Comparison of ENCODE assay signal across 22 cellular contexts in the genomic region with DNA sequence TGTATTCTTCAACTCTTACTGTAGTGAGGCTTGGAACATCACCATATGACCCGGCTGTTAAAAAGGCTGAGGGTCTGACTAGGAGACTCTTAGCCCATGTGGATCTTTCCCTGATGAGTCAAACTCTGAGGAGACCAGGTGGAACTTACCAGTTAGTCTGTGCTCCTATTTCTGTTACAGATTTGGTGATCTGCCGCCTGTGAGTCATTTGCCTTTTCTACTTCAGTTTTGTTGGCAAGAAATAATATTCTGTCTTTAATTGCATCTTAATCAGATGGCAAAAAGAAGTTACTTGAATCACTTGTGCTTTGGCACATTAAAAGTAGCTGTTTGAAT.
"Had no signal": no experiment of that assay in that cellular context is flagged by ENCODE, and none has a peak within 500 bp of the region (broad histone marks: within the 10 kb centered on the region; RNA-seq: fewer than 3 reads in every experiment).

No MANE protein-coding gene starts in this region.

- H3K4me1 Mint-ChIP-seq: activated CD4-positive, alpha-beta T cell treated with anti-CD3 and anti-CD28 coated beads, Interleukin-2, amount 10 ng/mL, durations not matched to agents 7 days and 5 days; nephron progenitor cell had no signal

- H3K36me3 ChIP-seq: prostate gland had no signal

- FAIRE-seq: kidney, TTC549 had no signal

- H3K27me3 ChIP-seq: hepatocyte had no signal

- DNase-seq: activated CD4-positive, alpha-beta T cell treated with anti-CD3 and anti-CD28 coated beads, Interleukin-2, amount 10 ng/mL, durations not matched to agents 7 days and 5 days; activated CD8-positive, alpha-beta memory T cell treated with anti-CD3 and anti-CD28 coated beads, Interleukin-2, amount 50 U/mL, for 48 hours; activated gamma-delta T cell; activated T-cell treated with anti-CD3 and anti-CD28 coated beads, Interleukin-2, amount 50 U/mL, for 72 hours; amygdala; dermis blood vessel endothelial cell; kidney; left ventricle myocardium inferior; nephron progenitor cell; right cardiac atrium; stimulated activated CD4-positive, alpha-beta T cell treated with anti-CD3 and anti-CD28 coated beads, Interleukin-4, amount 100 ng/mL, for 4 hours; stimulated activated CD8-positive, alpha-beta memory T cell treated with anti-CD3 and anti-CD28 coated beads, Interleukin-4, amount 100 ng/mL, for 48 hours; stimulated activated naive CD4-positive, alpha-beta T cell treated with Interleukin-2 at 50 U/mL for 16 hours; substantia nigra; T-helper 17 cell; trophoblast cell had no signal

- ATAC-seq: activated T-cell treated with anti-CD3 and anti-CD28 coated beads, Interleukin-2, amount 50 U/mL, for 72 hours; right cardiac atrium; T-helper 17 cell had no signal

- H3K4me3 ChIP-seq: hepatocyte, left ventricle myocardium inferior, prostate gland, smooth muscle cell had no signal

- H3K4me1 ChIP-seq: left ventricle myocardium inferior, prostate gland had no signal

- H3K79me2 ChIP-seq: hepatocyte had no signal

- H3K4me3 Mint-ChIP-seq: activated CD4-positive, alpha-beta T cell treated with anti-CD3 and anti-CD28 coated beads, Interleukin-2, amount 10 ng/mL, durations not matched to agents 7 days and 5 days; activated naive CD8-positive, alpha-beta T cell; activated T-cell treated with anti-CD3 and anti-CD28 coated beads, Interleukin-2, amount 50 U/mL, for 72 hours; nephron progenitor cell; T-helper 17 cell had no signal

- H3K9me3 ChIP-seq: left ventricle myocardium inferior, prostate gland had no signal

- H3K9me3 Mint-ChIP-seq: activated CD4-positive, alpha-beta T cell treated with anti-CD3 and anti-CD28 coated beads, Interleukin-2, amount 10 ng/mL, durations not matched to agents 7 days and 5 days; activated T-cell treated with anti-CD3 and anti-CD28 coated beads, Interleukin-2, amount 50 U/mL, for 72 hours had no signal

- H3K27ac ChIP-seq: epithelial cell of prostate, hepatocyte, left ventricle myocardium inferior, prostate gland had no signal

- H2AFZ ChIP-seq: hepatocyte had no signal

- H3K27me3 Mint-ChIP-seq: activated CD4-positive, alpha-beta T cell treated with anti-CD3 and anti-CD28 coated beads, Interleukin-2, amount 10 ng/mL, durations not matched to agents 7 days and 5 days; activated naive CD8-positive, alpha-beta T cell; T-helper 17 cell had no signal

- H3K27ac Mint-ChIP-seq: activated CD4-positive, alpha-beta T cell treated with anti-CD3 and anti-CD28 coated beads, Interleukin-2, amount 10 ng/mL, durations not matched to agents 7 days and 5 days; activated T-cell treated with anti-CD3 and anti-CD28 coated beads, Interleukin-2, amount 50 U/mL, for 72 hours; nephron progenitor cell; T-helper 17 cell had no signal

- H3K4me2 ChIP-seq: hepatocyte, smooth muscle cell had no signal
